In genomic region chr13:24276310-24276709, GRCh38 we compare ENCODE assay signal across 16 cellular contexts. TPM values are rescaled to one million over a fixed set of nuclear protein-coding genes. Genes with fewer than 3 reads are reported as not detected.
DNase-seq lines count a peak whose midpoint lies in the region; ATAC-seq and TF ChIP-seq lines count a peak whose summit lies in the region.
"Had no signal": no experiment of that assay in that cellular context is flagged by ENCODE, and none has a peak within 500 bp of the region (broad histone marks: within the 10 kb centered on the region; RNA-seq: fewer than 3 reads in every experiment).

No MANE protein-coding gene starts in this region.

- intact Hi-C loops in vagina (cut with DNase I): no loop called here

- no peaks in the 10 kb centered on the region for H3K36me3 ChIP-seq in vagina
- H3K36me3 ChIP-seq: thoracic aorta had no signal

- no peaks in the 10 kb centered on the region for H3K9me3 Mint-ChIP-seq in T-cell
- H3K9me3 Mint-ChIP-seq in naive B cell: no peaks in the 10 kb centered on the region
- H3K9me3 Mint-ChIP-seq: endodermal cell had no signal

- TF ChIP-seq CTCF in vagina (IDR thresholded peaks at IDR 0.05): no peak

- CTCF ChIA-PET in T-cell (lab: Charles Lee): interaction anchor here in 1 of 2 donors (0.6 to 1.3 kb wide), 2 partner anchors 12 to 25 kb away, joined by 3 to 4 read pairs; no protein-coding TSS in a partner anchor

- no peak for TF ChIP-seq POLR2A in vagina (IDR thresholded peaks at IDR 0.05)

- no peaks in the 10 kb centered on the region for H3K27me3 ChIP-seq in vagina
- H3K27me3 ChIP-seq: foreskin keratinocyte had no signal

- POLR2A ChIA-PET in T-cell (lab: Charles Lee): interaction anchor here in 1 of 2 donors (1.2 kb wide), 1 partner anchor 10 kb away, joined by 3 read pairs; no protein-coding TSS in a partner anchor

- DNase-seq in SIG-M5 treated with dmso at 0.1 percent for 504 hours (lab: John Stamatoyannopoulos, UW; ENCODE audit: unreplicated experiment): peak; percentile 48
- no peak for DNase-seq in SIG-M5 (lab: John Stamatoyannopoulos, UW)
- no peak for DNase-seq in T-cell
- DNase-seq in naive B cell: peak; percentile 71
- DNase-seq in vagina (ENCODE audit: extremely low spot score in 2 of 2): no peak
- DNase-seq: foreskin keratinocyte, midbrain, NCI-H446 treated with DMSO at 0.1 percent for 48 hours had no signal

- H3K27ac ChIP-seq in vagina: no peak overlapping the region
- H3K27ac ChIP-seq: 22Rv1, foreskin keratinocyte, parathyroid adenoma, RWPE1, thoracic aorta had no signal

- peaks cover 31% of the 10 kb centered on the region for H3K36me3 Mint-ChIP-seq in T-cell
- no peaks in the 10 kb centered on the region for H3K36me3 Mint-ChIP-seq in naive B cell

- H3K27me3 Mint-ChIP-seq in T-cell (no peaks in the 10 kb centered on the region), naive B cell (no peaks in the 10 kb centered on the region)

- H3K27ac Mint-ChIP-seq in T-cell (peak overlapping the region; percentile 96 to 99), naive B cell (peak overlapping the region; percentile 1 to 98 (median 68))
- H3K27ac Mint-ChIP-seq: endodermal cell had no signal

- peaks cover 16% of the 10 kb centered on the region for H3K4me1 ChIP-seq in vagina
- H3K4me1 ChIP-seq: foreskin keratinocyte had no signal

- peak overlapping the region; percentile 22 to 59 (median 22) for H3K4me3 Mint-ChIP-seq in T-cell
- H3K4me3 Mint-ChIP-seq in naive B cell: peak overlapping the region in 2 of 8 donors; percentile 1 to 25
- H3K4me3 Mint-ChIP-seq: endodermal cell had no signal

- no peaks in the 10 kb centered on the region for H3K9me3 ChIP-seq in vagina
- H3K9me3 ChIP-seq: thoracic aorta had no signal

- ATAC-seq in GM21447 (IDR thresholded peaks at IDR 0.05; ENCODE audit: unreplicated experiment) (peak; percentile 18), T-cell (replicated peaks in 1 of 4) (peak in 1 of 4 experiments; percentile 26), naive B cell (ENCODE audit: low read depth in 2 of 2) (peak; percentile 56 to 62), GM21576 (IDR thresholded peaks at IDR 0.05; ENCODE audit: unreplicated experiment) (no peak), GM18517 (IDR thresholded peaks at IDR 0.05; ENCODE audit: unreplicated experiment) (no peak)
- ATAC-seq: foreskin keratinocyte had no signal

- no peak overlapping the region for H3K4me3 ChIP-seq in vagina
- H3K4me3 ChIP-seq: thoracic aorta had no signal

- peaks cover 91 to 94% (median 91%) of the 10 kb centered on the region in 3 donors for H3K4me1 Mint-ChIP-seq in T-cell
- H3K4me1 Mint-ChIP-seq in naive B cell: peaks cover 26 to 56% (median 43%) of the 10 kb centered on the region in 3 donors

RNA-seq across cellular contexts. Expression of gene C1QTNF9, which starts 33.1 kb away (rescaled TPM):
- total RNA-seq in T-cell (under 1 TPM in 1 of 5 donors, not detected in 4; 0.23 TPM), vagina (not detected)
- not detected for polyA plus RNA-seq in naive B cell (ENCODE audit: low read depth in 6 of 6)
- total RNA-seq: endodermal cell, foreskin keratinocyte had no signal
- polyA plus RNA-seq: foreskin keratinocyte had no signal

Comparison
In these comparisons a context has a peak if more than half of its experiments do, and no peak if none do; other contexts are left out.
1. DNase-seq: peak in SIG-M5 treated with dmso at 0.1 percent for 504 hours (single experiment) and naive B cell (single experiment); none in SIG-M5 (single experiment), T-cell (0 of 34) and vagina (0 of 2).
2. ATAC-seq: peak in GM21447 (single experiment) and naive B cell (2 of 2); none in GM21576 (single experiment) and GM18517 (single experiment).